ENCODE assay signal across 8 cellular contexts in genomic region chr22:20080776-20081654, GRCh38. TPM values are rescaled to one million over a fixed set of nuclear protein-coding genes. Genes with fewer than 3 reads are reported as not detected.
DNase-seq lines count a peak whose midpoint lies in the region; ATAC-seq, FAIRE-seq and TF ChIP-seq lines count a peak whose summit lies in the region.

No MANE protein-coding gene starts in this region.

- H3K4me1 Mint-ChIP-seq in activated T-helper 2 cell treated with anti-CD3 and anti-CD28 coated beads, Interferon-gamma antibody, Interleukin-2, Interleukin-4, amounts not matched to agents 10 μg/mL and 5 μg/mL and 100 μg/mL, durations not matched to agents 14 hours and 24 hours and 36 hours (ENCODE audit: low read depth), result peaks cover 25% of the 10 kb centered on the region
- peaks cover 29% of the 10 kb centered on the region for H3K4me1 Mint-ChIP-seq in glutamatergic neuron (ENCODE audit: low read depth, unreplicated experiment)

- intact Hi-C loops in activated T-helper 2 cell treated with anti-CD3 and anti-CD28 coated beads, Interferon-gamma antibody, Interleukin-2, Interleukin-4, amounts not matched to agents 10 μg/mL and 5 μg/mL and 100 μg/mL, durations not matched to agents 14 hours and 24 hours and 36 hours (cut with micrococcal nuclease), result loop anchor here (2.0 to 10.0 kb wide), 2 partner anchors 36 to 56 kb away; partner anchors contain the start of genes RANBP1, TANGO2 and TRMT2A
- intact Hi-C loops in pancreas (cut with DNase I), result no loop called here

- peak overlapping the region; percentile 88 for H3K4me3 Mint-ChIP-seq in activated T-helper 2 cell treated with anti-CD3 and anti-CD28 coated beads, Interferon-gamma antibody, Interleukin-2, Interleukin-4, amounts not matched to agents 10 μg/mL and 5 μg/mL and 100 μg/mL, durations not matched to agents 14 hours and 24 hours and 36 hours (ENCODE audit: low read depth)
- peak overlapping the region; percentile 91 for H3K4me3 Mint-ChIP-seq in glutamatergic neuron (ENCODE audit: unreplicated experiment)

- no peaks in the 10 kb centered on the region for H3K9me3 Mint-ChIP-seq in activated T-helper 2 cell treated with anti-CD3 and anti-CD28 coated beads, Interferon-gamma antibody, Interleukin-2, Interleukin-4, amounts not matched to agents 10 μg/mL and 5 μg/mL and 100 μg/mL, durations not matched to agents 14 hours and 24 hours and 36 hours
- peaks cover 19% of the 10 kb centered on the region for H3K9me3 Mint-ChIP-seq in glutamatergic neuron (ENCODE audit: unreplicated experiment)

- FAIRE-seq in pancreas (lab: Jason Lieb, UNC), result no peak

- ATAC-seq in pancreas, result peak in 3 of 4 donors; percentile 8 to 15 (median 12)
- no peak for ATAC-seq in GM19351 (IDR thresholded peaks at IDR 0.05; ENCODE audit: unreplicated experiment)
- ATAC-seq in GM18873 (IDR thresholded peaks at IDR 0.05; ENCODE audit: low FRiP score, unreplicated experiment), result no peak

- peak; percentile 6 for DNase-seq in NCI-H1436 (lab: John Stamatoyannopoulos, UW)
- DNase-seq in NCI-H1436 treated with DMSO at 0.1 percent for 48 hours (lab: John Stamatoyannopoulos, UW), result no peak
- peak; percentile 71 for DNase-seq in MG63
- DNase-seq in activated T-helper 2 cell treated with anti-CD3 and anti-CD28 coated beads, Interferon-gamma antibody, Interleukin-2, Interleukin-4, amounts not matched to agents 10 μg/mL and 5 μg/mL and 100 μg/mL, durations not matched to agents 14 hours and 24 hours and 36 hours (ENCODE audit: low spot score), result no peak
- DNase-seq in glutamatergic neuron, result peak; percentile 69
- peak in 5 of 6 donors; percentile 42 to 78 (median 48) for DNase-seq in pancreas

- H3K27ac ChIP-seq in pancreas, result peak overlapping the region; percentile 77 to 83 (median 80)

- peak overlapping the region; percentile 95 for H3K4me3 ChIP-seq in MG63
- H3K4me3 ChIP-seq in pancreas, result peak overlapping the region; percentile 62 to 86 (median 72)

- no peaks in the 10 kb centered on the region for H3K27me3 ChIP-seq in MG63
- no peaks in the 10 kb centered on the region for H3K27me3 ChIP-seq in pancreas

- TF ChIP-seq CTCF in glutamatergic neuron (IDR thresholded peaks at IDR 0.05; ENCODE audit: partially characterized antibody, unreplicated experiment), result no peak
- no peak for TF ChIP-seq CTCF in pancreas (IDR thresholded peaks at IDR 0.05)

- H3K4me1 ChIP-seq in pancreas, result peaks cover 16 to 31% (median 18%) of the 10 kb centered on the region in 3 donors

- peak overlapping the region; percentile 75 for H3K27ac Mint-ChIP-seq in activated T-helper 2 cell treated with anti-CD3 and anti-CD28 coated beads, Interferon-gamma antibody, Interleukin-2, Interleukin-4, amounts not matched to agents 10 μg/mL and 5 μg/mL and 100 μg/mL, durations not matched to agents 14 hours and 24 hours and 36 hours
- H3K27ac Mint-ChIP-seq in glutamatergic neuron (ENCODE audit: unreplicated experiment), result peak overlapping the region; percentile 98

- 6 to 9% methylated on average over 27 of the region's 27 CpGs for whole genome bisulfite sequencing in pancreas, 2 donors

- H3K36me3 Mint-ChIP-seq in activated T-helper 2 cell treated with anti-CD3 and anti-CD28 coated beads, Interferon-gamma antibody, Interleukin-2, Interleukin-4, amounts not matched to agents 10 μg/mL and 5 μg/mL and 100 μg/mL, durations not matched to agents 14 hours and 24 hours and 36 hours (ENCODE audit: low read depth), result peaks cover 22% of the 10 kb centered on the region
- H3K36me3 Mint-ChIP-seq in glutamatergic neuron (ENCODE audit: unreplicated experiment), result no peaks in the 10 kb centered on the region

- H3K36me3 ChIP-seq in MG63 (peaks cover 31% of the 10 kb centered on the region), pancreas (peaks cover 0 to 4% (median 2%) of the 10 kb centered on the region in 3 donors)

- H3K9me3 ChIP-seq in MG63 (no peaks in the 10 kb centered on the region), pancreas (no peaks in the 10 kb centered on the region)

- H3K27me3 Mint-ChIP-seq in activated T-helper 2 cell treated with anti-CD3 and anti-CD28 coated beads, Interferon-gamma antibody, Interleukin-2, Interleukin-4, amounts not matched to agents 10 μg/mL and 5 μg/mL and 100 μg/mL, durations not matched to agents 14 hours and 24 hours and 36 hours (ENCODE audit: low read depth), result no peaks in the 10 kb centered on the region
- H3K27me3 Mint-ChIP-seq in glutamatergic neuron (ENCODE audit: unreplicated experiment), result peaks cover 18% of the 10 kb centered on the region

RNA-seq across cellular contexts. Expression of gene DGCR8, which starts 1.0 kb away (rescaled TPM):
- 16.3 and 31.0 TPM in 2 replicates for total RNA-seq in MG63 (2014; rRNA removed; shearing (Covaris generic); ENCODE audit: low replicate concordance)
- 63.1 and 66.4 TPM in 2 replicates for total RNA-seq in activated T-helper 2 cell treated with anti-CD3 and anti-CD28 coated beads, Interferon-gamma antibody, Interleukin-2, Interleukin-4, amounts not matched to agents 10 μg/mL and 5 μg/mL and 100 μg/mL, durations not matched to agents 14 hours and 24 hours and 36 hours
- total RNA-seq in glutamatergic neuron (ENCODE audit: unreplicated experiment) (93.1 TPM), pancreas (10 to 100 TPM; 14.9 to 23.5 (median 16.4) TPM)
- polyA plus RNA-seq in pancreas, result 10 to 100 TPM; 31.3 to 31.9 TPM

RNA-seq across cellular contexts. Expression of gene RANBP1, which starts 34.9 kb away (rescaled TPM):
- 841 and 1,160 TPM in 2 replicates for total RNA-seq in MG63 (2014; rRNA removed; shearing (Covaris generic); ENCODE audit: low replicate concordance)
- total RNA-seq in activated T-helper 2 cell treated with anti-CD3 and anti-CD28 coated beads, Interferon-gamma antibody, Interleukin-2, Interleukin-4, amounts not matched to agents 10 μg/mL and 5 μg/mL and 100 μg/mL, durations not matched to agents 14 hours and 24 hours and 36 hours, result 444 and 452 TPM in 2 replicates
- total RNA-seq in glutamatergic neuron (ENCODE audit: unreplicated experiment) (144 TPM), pancreas (10 to 100 TPM; 25.1 to 40.4 (median 34.3) TPM)
- 10 to 100 TPM; 26.8 to 44.0 TPM for polyA plus RNA-seq in pancreas

RNA-seq across cellular contexts. Expression of gene TRMT2A, which starts 36.0 kb away (rescaled TPM):
- total RNA-seq in MG63 (2014; rRNA removed; shearing (Covaris generic); ENCODE audit: low replicate concordance), result 39.4 and 43.4 TPM in 2 replicates
- 94.1 and 103 TPM in 2 replicates for total RNA-seq in activated T-helper 2 cell treated with anti-CD3 and anti-CD28 coated beads, Interferon-gamma antibody, Interleukin-2, Interleukin-4, amounts not matched to agents 10 μg/mL and 5 μg/mL and 100 μg/mL, durations not matched to agents 14 hours and 24 hours and 36 hours
- total RNA-seq in glutamatergic neuron (ENCODE audit: unreplicated experiment), result 62.1 TPM
- total RNA-seq in pancreas, result 10 to 100 TPM; 23.8 to 37.3 (median 30.1) TPM
- polyA plus RNA-seq in pancreas, result 100 to 1,000 TPM; 120 TPM

RNA-seq across cellular contexts. Expression of gene ZDHHC8, which starts 50.6 kb away (rescaled TPM):
- 1.4 and 9.6 TPM in 2 replicates for total RNA-seq in MG63 (2014; rRNA removed; shearing (Covaris generic); ENCODE audit: low replicate concordance)
- 77.3 and 82.4 TPM in 2 replicates for total RNA-seq in activated T-helper 2 cell treated with anti-CD3 and anti-CD28 coated beads, Interferon-gamma antibody, Interleukin-2, Interleukin-4, amounts not matched to agents 10 μg/mL and 5 μg/mL and 100 μg/mL, durations not matched to agents 14 hours and 24 hours and 36 hours
- total RNA-seq in glutamatergic neuron (ENCODE audit: unreplicated experiment) (119 TPM), pancreas (10 to 100 TPM; 20.0 to 37.7 (median 25.0) TPM)
- polyA plus RNA-seq in pancreas, result 10 to 100 TPM; 47.7 to 51.8 TPM

Comparison
In these comparisons a context has a peak if more than half of its experiments do, and no peak if none do; other contexts are left out.
1. DNase-seq: peak in NCI-H1436 (single experiment), MG63 (single experiment), glutamatergic neuron (single experiment) and pancreas (5 of 6); none in NCI-H1436 treated with DMSO at 0.1 percent for 48 hours (single experiment) and activated T-helper 2 cell treated with anti-CD3 and anti-CD28 coated beads, Interferon-gamma antibody, Interleukin-2, Interleukin-4, amounts not matched to agents 10 μg/mL and 5 μg/mL and 100 μg/mL, durations not matched to agents 14 hours and 24 hours and 36 hours (single experiment).
2. ATAC-seq: peak in pancreas (3 of 4); none in GM19351 (single experiment) and GM18873 (single experiment).